In the genomic region with DNA sequence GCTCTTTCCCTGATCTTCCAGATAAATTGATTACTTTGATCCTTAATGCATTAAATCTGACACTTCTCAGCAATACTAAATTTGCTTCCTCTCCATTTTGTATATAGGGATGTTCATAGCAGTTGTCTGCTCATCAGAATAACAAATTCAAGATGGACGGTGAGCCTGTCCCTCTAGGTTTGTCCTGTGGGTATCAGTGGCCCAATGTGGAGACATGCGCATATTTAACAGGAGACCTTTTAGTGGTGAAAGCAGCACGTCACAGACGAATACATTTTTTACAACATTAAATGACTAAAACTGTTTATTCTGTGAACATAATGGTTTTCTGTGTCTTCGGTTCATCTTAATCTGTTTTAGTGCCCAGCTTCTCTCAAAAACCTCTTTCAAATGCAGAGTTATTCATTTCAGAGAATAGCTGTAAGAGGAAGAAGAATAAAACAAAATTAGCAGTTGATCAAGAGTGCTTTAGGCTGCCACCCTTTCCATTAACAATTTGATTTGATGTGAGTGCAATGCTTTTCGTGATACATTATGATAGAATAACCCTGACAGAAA, we compare ENCODE assay signal across 26 cellular contexts.
"Had no signal": no experiment of that assay in that cellular context is flagged by ENCODE, and none has a peak within 500 bp of the region (broad histone marks: within the 10 kb centered on the region; RNA-seq: fewer than 3 reads in every experiment).

No MANE protein-coding gene starts in this region.

- H3K27me3 Mint-ChIP-seq: activated CD8-positive, alpha-beta T cell treated with anti-CD3 and anti-CD28 coated beads for 36 hours; activated naive CD8-positive, alpha-beta T cell; activated T-helper 17 cell treated with anti-CD3 and anti-CD28 coated beads, Interleukin-2, amount 50 U/mL, for 72 hours; central memory CD8-positive, alpha-beta T cell; dendritic cell treated with granulocyte-macrophage colony-stimulating factor and Interleukin-4, amounts not matched to agents 40 ng/mL and 50 ng/mL, for 4 days; T-helper 17 cell had no signal

- H3K27me3 ChIP-seq: brain microvascular endothelial cell had no signal

- DNase-seq: activated CD4-positive, alpha-beta T cell treated with anti-CD3 and anti-CD28 coated beads for 48 hours; activated CD4-positive, alpha-beta T cell treated with anti-CD3 and anti-CD28 coated beads, Interleukin-2, amount 50 U/mL, for 1 hour; activated CD4-positive, alpha-beta T cell treated with anti-CD3 and anti-CD28 coated beads, Interleukin-2, amount 50 U/mL, for 48 hours; activated CD8-positive, alpha-beta memory T cell treated with anti-CD3 and anti-CD28 coated beads for 24 hours; activated CD8-positive, alpha-beta T cell treated with anti-CD3 and anti-CD28 coated beads for 36 hours; activated effector memory CD4-positive, alpha-beta T cell treated with Interleukin-2 at 50 U/mL for 16 hours; activated gamma-delta T cell treated with Interleukin-2 at 50 U/mL for 16 hours; activated naive CD4-positive, alpha-beta T cell treated with anti-CD3 and anti-CD28 coated beads, Interleukin-2, amount 50 U/mL, for 16 hours; activated naive CD4-positive, alpha-beta T cell treated with Interleukin-2 at 50 U/mL for 16 hours; activated T-cell treated with anti-CD3 and anti-CD28 coated beads, Interleukin-2, amount 50 U/mL, for 4 hours; amniotic stem cell; anterior cingulate cortex; brain microvascular endothelial cell; dorsolateral prefrontal cortex; effector memory CD4-positive, alpha-beta T cell; endodermal cell; foreskin fibroblast; heart left ventricle; T-helper 17 cell had no signal

- H3K4me3 Mint-ChIP-seq: activated CD8-positive, alpha-beta T cell treated with anti-CD3 and anti-CD28 coated beads for 36 hours; activated naive CD8-positive, alpha-beta T cell; activated T-cell treated with anti-CD3 and anti-CD28 coated beads, Interleukin-2, amount 50 U/mL, for 4 hours; activated T-helper 17 cell treated with anti-CD3 and anti-CD28 coated beads, Interleukin-2, amount 50 U/mL, for 72 hours; central memory CD8-positive, alpha-beta T cell; dendritic cell treated with granulocyte-macrophage colony-stimulating factor and Interleukin-4, amounts not matched to agents 40 ng/mL and 50 ng/mL, for 4 days; endodermal cell; T-helper 17 cell had no signal

- H3K27ac ChIP-seq: brain microvascular endothelial cell, coronary artery, dorsolateral prefrontal cortex, heart left ventricle had no signal

- H3K27ac Mint-ChIP-seq: activated CD8-positive, alpha-beta T cell treated with anti-CD3 and anti-CD28 coated beads for 36 hours; activated naive CD8-positive, alpha-beta T cell; activated T-helper 17 cell treated with anti-CD3 and anti-CD28 coated beads, Interleukin-2, amount 50 U/mL, for 72 hours; dendritic cell treated with granulocyte-macrophage colony-stimulating factor and Interleukin-4, amounts not matched to agents 40 ng/mL and 50 ng/mL, for 4 days; endodermal cell; T-helper 17 cell had no signal

- H3K4me1 ChIP-seq: heart left ventricle had no signal

- H3K4me1 Mint-ChIP-seq: activated T-helper 17 cell treated with anti-CD3 and anti-CD28 coated beads, Interleukin-2, amount 50 U/mL, for 72 hours; central memory CD8-positive, alpha-beta T cell; T-helper 17 cell had no signal

- H3K4me3 ChIP-seq: coronary artery, dorsolateral prefrontal cortex, heart left ventricle had no signal

- H3K9me3 Mint-ChIP-seq: endodermal cell had no signal

- H3K36me3 ChIP-seq: brain microvascular endothelial cell, heart left ventricle had no signal

- H3K36me3 Mint-ChIP-seq: activated naive CD8-positive, alpha-beta T cell had no signal

- ATAC-seq: activated CD4-positive, CD25-positive, alpha-beta regulatory T cell treated with anti-CD3 and anti-CD28 coated beads, Interleukin-2, amount 50 U/mL, for 24 hours; activated CD8-positive, alpha-beta T cell treated with anti-CD3 and anti-CD28 coated beads for 36 hours; activated T-cell treated with anti-CD3 and anti-CD28 coated beads, Interleukin-2, amount 50 U/mL, for 4 hours; activated T-helper 17 cell treated with anti-CD3 and anti-CD28 coated beads, Interleukin-2, amount 50 U/mL, for 72 hours; esophagus mucosa; heart left ventricle; T-helper 17 cell had no signal
